9 cellular contexts compared by ENCODE assay signal in the genomic region with DNA sequence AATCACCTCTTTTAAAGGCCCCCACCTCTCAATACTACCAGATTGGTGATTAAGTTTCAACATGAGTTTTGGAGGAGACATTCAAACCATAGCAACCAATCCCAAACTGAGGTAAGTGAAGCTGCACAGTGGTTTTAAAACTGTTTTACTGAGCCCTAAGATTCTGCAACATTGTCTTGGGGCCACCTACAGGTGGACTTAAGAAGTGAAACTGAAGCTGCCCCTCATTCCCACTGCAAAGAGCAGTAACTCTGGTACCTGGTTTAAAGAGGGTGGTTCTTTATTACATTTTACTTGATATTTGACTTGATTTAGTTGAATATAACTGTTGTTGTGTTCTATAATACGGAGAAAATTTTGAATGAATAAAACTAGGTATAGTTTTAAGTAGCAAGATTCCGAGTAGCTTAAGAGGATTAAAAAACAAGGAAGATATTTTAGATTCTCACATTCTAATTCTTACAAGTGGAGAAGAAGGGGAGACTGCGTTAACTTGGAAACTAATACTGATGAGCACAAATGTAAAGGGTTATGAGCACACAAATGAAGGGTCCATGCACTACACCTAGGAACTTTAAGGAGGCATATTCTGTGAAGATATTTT. TPM values are rescaled to one million over a fixed set of nuclear protein-coding genes. Genes with fewer than 3 reads are reported as not detected.
DNase-seq lines count a peak whose midpoint lies in the region; ATAC-seq and TF ChIP-seq lines count a peak whose summit lies in the region.
"Had no signal": no experiment of that assay in that cellular context is flagged by ENCODE, and none has a peak within 500 bp of the region (broad histone marks: within the 10 kb centered on the region; RNA-seq: fewer than 3 reads in every experiment).

No MANE protein-coding gene starts in this region.

- H3K9me3 Mint-ChIP-seq in stimulated activated naive B cell treated with anti-CD40 and anti-IgM and Interleukin-4, amounts not matched to agents 10 μg/mL and 1 μg/mL and 100 μg/mL, for 72 hours, result no peaks in the 10 kb centered on the region
- H3K9me3 Mint-ChIP-seq: activated B cell treated with CpG ODN at 0.5 μM for 24 hours had no signal

- no peak overlapping the region for H3K4me3 Mint-ChIP-seq in stimulated activated naive B cell treated with anti-CD40 and anti-IgM and Interleukin-4, amounts not matched to agents 10 μg/mL and 1 μg/mL and 100 μg/mL, for 72 hours
- H3K4me3 Mint-ChIP-seq: activated B cell treated with CpG ODN at 0.5 μM for 24 hours had no signal

- no peaks in the 10 kb centered on the region for H3K4me1 Mint-ChIP-seq in stimulated activated naive B cell treated with anti-CD40 and anti-IgM and Interleukin-4, amounts not matched to agents 10 μg/mL and 1 μg/mL and 100 μg/mL, for 72 hours
- H3K4me1 Mint-ChIP-seq: activated B cell treated with CpG ODN at 0.5 μM for 24 hours had no signal

- DNase-seq in GM06990 (ENCODE audit: extremely low read depth, insufficient read length) (no peak), H4 (ENCODE audit: low spot score) (peak; percentile 19), NCI-H69 (lab: John Stamatoyannopoulos, UW) (peak; percentile 56), fibroblast of mammary gland (ENCODE audit: low read depth) (peak; percentile 44), NCI-H1092 (lab: John Stamatoyannopoulos, UW) (no peak), DMS114 treated with DMSO at 0.1 percent for 48 hours (lab: John Stamatoyannopoulos, UW; ENCODE audit: unreplicated experiment) (no peak), KG1 (lab: John Stamatoyannopoulos, UW) (no peak)
- DNase-seq in stimulated activated naive B cell treated with anti-CD40 and anti-IgM and Interleukin-4, amounts not matched to agents 10 μg/mL and 1 μg/mL and 100 μg/mL, for 72 hours, result no peak
- DNase-seq: activated B cell treated with CpG ODN at 0.5 μM for 24 hours had no signal

- H3K36me3 Mint-ChIP-seq in stimulated activated naive B cell treated with anti-CD40 and anti-IgM and Interleukin-4, amounts not matched to agents 10 μg/mL and 1 μg/mL and 100 μg/mL, for 72 hours, result no peaks in the 10 kb centered on the region

- no peaks in the 10 kb centered on the region for H3K27me3 ChIP-seq in GM06990 (replicated peaks; ENCODE audit: control insufficient read depth, insufficient read depth, low read length)

- H3K27me3 Mint-ChIP-seq in stimulated activated naive B cell treated with anti-CD40 and anti-IgM and Interleukin-4, amounts not matched to agents 10 μg/mL and 1 μg/mL and 100 μg/mL, for 72 hours, result peaks cover 32 to 45% of the 10 kb centered on the region in 2 donors

- H3K36me3 ChIP-seq in GM06990 (ENCODE audit: control insufficient read depth, insufficient read depth, low read length), result no peaks in the 10 kb centered on the region

- H3K4me3 ChIP-seq in GM06990 (replicated peaks; ENCODE audit: low read depth, low read length), result no peak overlapping the region
- H3K4me3 ChIP-seq in fibroblast of mammary gland (ENCODE audit: control insufficient read depth, low read depth, low read length), result no peak overlapping the region

- H3K27ac Mint-ChIP-seq in stimulated activated naive B cell treated with anti-CD40 and anti-IgM and Interleukin-4, amounts not matched to agents 10 μg/mL and 1 μg/mL and 100 μg/mL, for 72 hours, result no peak overlapping the region
- H3K27ac Mint-ChIP-seq: activated B cell treated with CpG ODN at 0.5 μM for 24 hours had no signal

- TF ChIP-seq CTCF in GM06990 (IDR thresholded peaks at IDR 0.05; ENCODE audit: insufficient read depth, low read length, poor library complexity, severe bottlenecking) (peak; percentile 70), fibroblast of mammary gland (conservative IDR thresholded peaks at IDR 0.05; ENCODE audit: control insufficient read depth, insufficient read depth, low read depth, low read length) (peak; percentile 65)

- peak; percentile 47 to 49 for ATAC-seq in stimulated activated naive B cell treated with anti-CD40 and anti-IgM and Interleukin-4, amounts not matched to agents 10 μg/mL and 1 μg/mL and 100 μg/mL, for 72 hours (replicated peaks)

RNA-seq across cellular contexts. Expression of a gene that starts 26.7 kb away (rescaled TPM):
- 0.06 TPM in 1 of 2 replicates, not detected in the other for total RNA-seq in H4 (2014; rRNA removed; shearing (Covaris generic))
- total RNA-seq: activated B cell treated with CpG ODN at 0.5 μM for 24 hours had no signal

Comparison
In these comparisons a context has a peak if more than half of its experiments do, and no peak if none do; other contexts are left out.
1. DNase-seq: peak in H4 (single experiment), NCI-H69 (single experiment) and fibroblast of mammary gland (single experiment); none in GM06990 (single experiment), stimulated activated naive B cell treated with anti-CD40 and anti-IgM and Interleukin-4, amounts not matched to agents 10 μg/mL and 1 μg/mL and 100 μg/mL, for 72 hours (single experiment), NCI-H1092 (single experiment), DMS114 treated with DMSO at 0.1 percent for 48 hours (single experiment) and KG1 (single experiment).